In genomic region chr6:79256770-79257169, GRCh38 we compare ENCODE assay signal across 2 cellular contexts.
TF ChIP-seq lines count a peak whose summit lies in the region.

No MANE protein-coding gene starts in this region.

TF ChIP-seq in K562, 482 proteins besides CTCF, POLR2A, EP300 and RAD21:
- TF ChIP-seq ZNF766 (CRISPR knock-in tag; conservative IDR thresholded peaks at IDR 0.05): 0 out of 2 replicates have a peak, but pooled peaks have one; percentile 36

TF ChIP-seq in HepG2, 621 proteins besides CTCF, POLR2A, EP300 and RAD21:
- TF ChIP-seq ZNF281 (CRISPR knock-in tag; IDR thresholded peaks at IDR 0.05; ENCODE audit: borderline replicate concordance): peak; percentile 37; the same call in 1 of the 2 replicates
